Comparison of ENCODE assay signal across 27 cellular contexts in genomic region chr9:22790329-22790728, GRCh38.
"Had no signal": no experiment of that assay in that cellular context is flagged by ENCODE, and none has a peak within 500 bp of the region (broad histone marks: within the 10 kb centered on the region; RNA-seq: fewer than 3 reads in every experiment).

No MANE protein-coding gene starts in this region.

- H3K4me3 ChIP-seq: coronary artery, dorsolateral prefrontal cortex, esophagus muscularis mucosa, gastroesophageal sphincter, heart right ventricle had no signal

- H3K4me1 ChIP-seq: esophagus muscularis mucosa, gastroesophageal sphincter, heart right ventricle had no signal

- DNase-seq: activated B cell treated with CpG ODN at 0.5 μM for 24 hours; activated CD4-positive, alpha-beta T cell treated with anti-CD3 and anti-CD28 coated beads for 48 hours; activated CD4-positive, alpha-beta T cell treated with anti-CD3 and anti-CD28 coated beads, Interleukin-2, amount 50 U/mL, for 1 hour; activated CD4-positive, alpha-beta T cell treated with anti-CD3 and anti-CD28 coated beads, Interleukin-2, amount 50 U/mL, for 48 hours; activated CD8-positive, alpha-beta memory T cell treated with anti-CD3 and anti-CD28 coated beads for 24 hours; activated CD8-positive, alpha-beta T cell treated with anti-CD3 and anti-CD28 coated beads for 36 hours; activated effector memory CD4-positive, alpha-beta T cell treated with Interleukin-2 at 50 U/mL for 16 hours; activated gamma-delta T cell treated with Interleukin-2 at 50 U/mL for 16 hours; activated naive CD4-positive, alpha-beta T cell treated with anti-CD3 and anti-CD28 coated beads, Interleukin-2, amount 50 U/mL, for 16 hours; activated naive CD4-positive, alpha-beta T cell treated with Interleukin-2 at 50 U/mL for 16 hours; activated T-cell treated with anti-CD3 and anti-CD28 coated beads, Interleukin-2, amount 50 U/mL, for 4 hours; amniotic stem cell; anterior cingulate cortex; brain microvascular endothelial cell; dorsolateral prefrontal cortex; effector memory CD4-positive, alpha-beta T cell; erythroblast; foreskin melanocyte; heart right ventricle; T-helper 17 cell; T1000; WERI-Rb-1 had no signal

- H3K27ac ChIP-seq: brain microvascular endothelial cell, coronary artery, dorsolateral prefrontal cortex, esophagus muscularis mucosa, gastroesophageal sphincter, heart right ventricle, WERI-Rb-1 had no signal

- H3K9me3 ChIP-seq: esophagus muscularis mucosa, gastroesophageal sphincter had no signal

- ATAC-seq: activated CD4-positive, CD25-positive, alpha-beta regulatory T cell treated with anti-CD3 and anti-CD28 coated beads, Interleukin-2, amount 50 U/mL, for 24 hours; activated CD8-positive, alpha-beta T cell treated with anti-CD3 and anti-CD28 coated beads for 36 hours; activated T-cell treated with anti-CD3 and anti-CD28 coated beads, Interleukin-2, amount 50 U/mL, for 4 hours; activated T-helper 17 cell treated with anti-CD3 and anti-CD28 coated beads, Interleukin-2, amount 50 U/mL, for 72 hours; gastroesophageal sphincter; heart right ventricle; T-helper 17 cell had no signal

- H3K27me3 ChIP-seq: brain microvascular endothelial cell, esophagus muscularis mucosa, gastroesophageal sphincter, heart right ventricle had no signal

- H3K36me3 ChIP-seq: brain microvascular endothelial cell, esophagus muscularis mucosa, gastroesophageal sphincter, heart right ventricle, WERI-Rb-1 had no signal
